ENCODE assay signal across 1 cellular context in the genomic region with DNA sequence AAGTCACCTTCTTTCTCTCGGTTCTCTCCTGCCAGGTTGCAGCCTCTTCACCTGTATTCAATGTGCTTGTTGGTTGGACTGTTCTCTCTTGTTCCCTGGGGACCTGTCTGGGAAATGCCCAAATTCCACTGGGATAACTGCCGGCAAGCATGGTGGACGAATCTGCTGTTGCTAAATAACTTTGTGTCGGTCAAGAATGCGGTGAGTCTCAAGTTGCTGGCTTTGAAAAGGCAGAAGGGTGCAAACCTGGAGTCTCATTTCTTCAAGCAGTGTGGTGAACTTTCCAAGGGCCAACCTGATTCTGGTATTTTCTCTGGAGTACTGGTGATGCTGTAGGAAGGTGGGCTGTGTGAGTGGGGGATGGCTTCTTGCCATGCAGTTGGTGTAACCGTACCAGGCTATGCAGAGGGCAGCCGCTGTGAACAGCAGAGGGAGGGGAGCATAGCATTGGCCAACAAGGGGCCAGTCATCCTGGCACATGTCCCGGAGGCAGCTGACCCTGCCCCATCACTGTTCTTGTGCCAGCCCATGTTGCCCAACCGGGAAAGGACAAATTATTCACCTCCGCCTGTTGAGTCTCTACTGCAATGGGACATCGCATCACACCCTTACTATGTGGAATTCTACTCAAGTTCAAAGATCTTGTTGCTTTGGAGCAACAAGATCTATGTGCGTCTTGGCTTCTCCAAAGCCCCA.
A peak's percentile ranks its signal among the peaks of the same experiment; 100 is the strongest.
TF ChIP-seq lines count a peak whose summit lies in the region.

No MANE protein-coding gene starts in this region.

TF ChIP-seq in HEK293, 187 proteins besides CTCF, POLR2A, EP300 and RAD21:
- TF ChIP-seq ZFHX2 (tag by site-specific recombination; conservative IDR thresholded peaks at IDR 0.05), result peak; percentile 36
- no peak for TF ChIP-seq ZFP69B (tag by site-specific recombination; IDR thresholded peaks at IDR 0.05)
